In genomic region chr3:152474585-152474984, GRCh38 we compare ENCODE assay signal across 7 cellular contexts.
DNase-seq lines count a peak whose midpoint lies in the region; ATAC-seq and TF ChIP-seq lines count a peak whose summit lies in the region.

No MANE protein-coding gene starts in this region.

- H3K9me3 Mint-ChIP-seq in type B pancreatic cell = no peaks in the 10 kb centered on the region

- peak; percentile 67 for ATAC-seq in GM21717 (IDR thresholded peaks at IDR 0.05; ENCODE audit: unreplicated experiment)

- no peak overlapping the region for H3K27ac Mint-ChIP-seq in type B pancreatic cell

- TF ChIP-seq CTCF in GM12864 (IDR thresholded peaks at IDR 0.05; ENCODE audit: low read depth, low read length, missing control alignments) (peak; percentile 56), VCaP (conservative IDR thresholded peaks at IDR 0.05) (peak; percentile 89), type B pancreatic cell (conservative IDR thresholded peaks at IDR 0.05) (peak; percentile 72)

- no peak overlapping the region for H3K27ac ChIP-seq in VCaP

- no peak overlapping the region for H3K4me3 Mint-ChIP-seq in type B pancreatic cell

- H3K4me1 Mint-ChIP-seq in type B pancreatic cell (ENCODE audit: unreplicated experiment) = no peaks in the 10 kb centered on the region

- H3K36me3 Mint-ChIP-seq in type B pancreatic cell = no peaks in the 10 kb centered on the region

- H3K27me3 Mint-ChIP-seq in type B pancreatic cell = no peaks in the 10 kb centered on the region

- DNase-seq in GM12864 (ENCODE audit: low read depth) = peak; percentile 72
- peak; percentile 69 to 72 for DNase-seq in Kasumi-1 (lab: John Stamatoyannopoulos, UW)
- peak; percentile 33 for DNase-seq in hepatic stellate cell (ENCODE audit: low spot score)
- DNase-seq in type B pancreatic cell (ENCODE audit: extremely low spot score, unreplicated experiment) = no peak
- no peak for DNase-seq in DMS79 (lab: John Stamatoyannopoulos, UW)

- H3K4me3 ChIP-seq in GM12864 (ENCODE audit: low read depth, low read length) = no peak overlapping the region

Comparison
In these comparisons a context has a peak if more than half of its experiments do, and no peak if none do; other contexts are left out.
1. DNase-seq: peak in GM12864 (single experiment), Kasumi-1 (2 of 2) and hepatic stellate cell (single experiment); none in type B pancreatic cell (single experiment) and DMS79 (single experiment).
2. Peak in every context shown above with its lines, with median percentiles within 50 percentile points of each other: CTCF ChIP-seq.